ENCODE assay signal across 1 cellular context in the genomic region with DNA sequence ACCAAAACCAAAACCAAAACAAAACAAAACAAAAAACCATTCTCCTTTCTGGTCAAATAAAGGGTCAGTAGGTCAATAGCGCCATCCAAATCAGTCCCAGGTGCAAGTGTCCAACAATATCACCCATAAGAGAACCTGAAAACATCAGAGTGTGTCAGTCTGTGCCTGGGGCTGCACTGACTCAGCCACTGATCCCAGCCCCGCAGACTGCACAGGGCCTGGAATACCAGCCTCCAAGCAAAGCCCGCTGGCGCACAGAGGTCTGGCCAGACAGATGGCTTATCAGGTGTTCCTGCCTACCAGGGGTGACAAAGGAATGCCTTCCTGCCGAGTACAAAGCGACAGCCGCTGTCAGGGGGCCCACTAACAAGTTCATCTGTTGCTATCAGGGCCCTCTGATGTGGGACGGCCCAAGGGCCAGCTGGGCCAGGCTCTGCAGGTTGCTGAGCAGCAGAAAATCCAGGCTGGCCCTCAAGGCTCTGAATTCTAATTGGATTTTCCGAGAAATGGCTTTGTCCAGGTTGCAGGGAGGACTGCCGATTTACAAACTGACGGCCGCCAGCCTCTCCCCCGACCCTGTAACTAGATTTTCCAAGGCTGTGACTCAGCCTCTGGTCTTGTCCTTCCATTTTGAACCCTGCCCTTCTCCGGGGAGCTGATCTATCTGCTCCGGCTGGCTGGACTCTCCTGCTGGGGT.
A peak's percentile ranks its signal among the peaks of the same experiment; 100 is the strongest.
TF ChIP-seq lines count a peak whose summit lies in the region.

No MANE protein-coding gene starts in this region.

TF ChIP-seq in HepG2, 621 proteins besides CTCF, POLR2A, EP300 and RAD21 (continued from another document and continues in another):
- TF ChIP-seq, protein P1, sequence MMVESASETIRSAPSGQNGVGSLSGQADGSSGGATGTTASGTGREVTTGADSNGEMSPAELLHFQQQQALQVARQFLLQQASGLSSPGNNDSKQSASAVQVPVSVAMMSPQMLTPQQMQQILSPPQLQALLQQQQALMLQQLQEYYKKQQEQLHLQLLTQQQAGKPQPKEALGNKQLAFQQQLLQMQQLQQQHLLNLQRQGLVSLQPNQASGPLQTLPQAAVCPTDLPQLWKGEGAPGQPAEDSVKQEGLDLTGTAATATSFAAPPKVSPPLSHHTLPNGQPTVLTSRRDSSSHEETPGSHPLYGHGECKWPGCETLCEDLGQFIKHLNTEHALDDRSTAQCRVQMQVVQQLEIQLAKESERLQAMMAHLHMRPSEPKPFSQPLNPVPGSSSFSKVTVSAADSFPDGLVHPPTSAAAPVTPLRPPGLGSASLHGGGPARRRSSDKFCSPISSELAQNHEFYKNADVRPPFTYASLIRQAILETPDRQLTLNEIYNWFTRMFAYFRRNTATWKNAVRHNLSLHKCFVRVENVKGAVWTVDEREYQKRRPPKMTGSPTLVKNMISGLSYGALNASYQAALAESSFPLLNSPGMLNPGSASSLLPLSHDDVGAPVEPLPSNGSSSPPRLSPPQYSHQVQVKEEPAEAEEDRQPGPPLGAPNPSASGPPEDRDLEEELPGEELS (CRISPR knock-in tag; IDR thresholded peaks at IDR 0.05): peak; percentile 89
- no peak for TF ChIP-seq ZNF234 (CRISPR knock-in tag; conservative IDR thresholded peaks at IDR 0.05)
- no peak; the same call in 1 of the 2 replicates for TF ChIP-seq ZNF230 (CRISPR knock-in tag; IDR thresholded peaks at IDR 0.05)
- TF ChIP-seq, protein P2, sequence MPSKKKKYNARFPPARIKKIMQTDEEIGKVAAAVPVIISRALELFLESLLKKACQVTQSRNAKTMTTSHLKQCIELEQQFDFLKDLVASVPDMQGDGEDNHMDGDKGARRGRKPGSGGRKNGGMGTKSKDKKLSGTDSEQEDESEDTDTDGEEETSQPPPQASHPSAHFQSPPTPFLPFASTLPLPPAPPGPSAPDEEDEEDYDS (CRISPR knock-in tag; IDR thresholded peaks at IDR 0.05): peak; percentile 14; the same call in 1 of the 2 replicates
- TF ChIP-seq ZMYM4 (CRISPR knock-in tag; IDR thresholded peaks at IDR 0.05): peak; percentile 36; the same call in 1 of the 2 replicates
- no peak for TF ChIP-seq IKZF1 (IDR thresholded peaks at IDR 0.05)
- TF ChIP-seq, protein P3, sequence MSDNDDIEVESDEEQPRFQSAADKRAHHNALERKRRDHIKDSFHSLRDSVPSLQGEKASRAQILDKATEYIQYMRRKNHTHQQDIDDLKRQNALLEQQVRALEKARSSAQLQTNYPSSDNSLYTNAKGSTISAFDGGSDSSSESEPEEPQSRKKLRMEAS (IDR thresholded peaks at IDR 0.05): peak; percentile 59; the same call in 1 of the 2 replicates
- TF ChIP-seq POGZ (CRISPR knock-in tag; IDR thresholded peaks at IDR 0.05): peak; percentile 59; the same call in 1 of the 2 replicates
- peak; percentile 99 for TF ChIP-seq TBX2 (CRISPR knock-in tag; IDR thresholded peaks at IDR 0.05; ENCODE audit: borderline replicate concordance)
- peak; percentile 34; the same call in 1 of the 2 replicates for TF ChIP-seq GATAD1 (CRISPR knock-in tag; IDR thresholded peaks at IDR 0.05)
- TF ChIP-seq SMAD3 (CRISPR knock-in tag; IDR thresholded peaks at IDR 0.05): 0 out of 2 replicates have a peak, but pooled peaks have one; percentile 32
- TF ChIP-seq, protein P4, sequence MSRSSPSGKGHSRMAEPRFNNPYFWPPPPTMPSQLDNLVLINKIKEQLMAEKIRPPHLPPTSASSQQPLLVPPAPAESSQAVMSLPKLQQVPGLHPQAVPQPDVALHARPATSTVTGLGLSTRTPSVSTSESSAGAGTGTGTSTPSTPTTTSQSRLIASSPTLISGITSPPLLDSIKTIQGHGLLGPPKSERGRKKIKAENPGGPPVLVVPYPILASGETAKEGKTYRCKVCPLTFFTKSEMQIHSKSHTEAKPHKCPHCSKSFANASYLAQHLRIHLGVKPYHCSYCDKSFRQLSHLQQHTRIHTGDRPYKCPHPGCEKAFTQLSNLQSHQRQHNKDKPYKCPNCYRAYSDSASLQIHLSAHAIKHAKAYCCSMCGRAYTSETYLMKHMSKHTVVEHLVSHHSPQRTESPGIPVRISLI (CRISPR knock-in tag; IDR thresholded peaks at IDR 0.05; ENCODE audit: borderline replicate concordance): peak; percentile 20; the same call in 1 of the 2 replicates
- no peak for TF ChIP-seq ZNF207 (IDR thresholded peaks at IDR 0.05; ENCODE audit: borderline replicate concordance)
- TF ChIP-seq ZNF790 (CRISPR knock-in tag; IDR thresholded peaks at IDR 0.05; ENCODE audit: borderline replicate concordance): no peak; the same call in 1 of the 2 replicates
- no peak for TF ChIP-seq PHB2 (IDR thresholded peaks at IDR 0.05; ENCODE audit: partially characterized antibody)
- TF ChIP-seq, protein P5, sequence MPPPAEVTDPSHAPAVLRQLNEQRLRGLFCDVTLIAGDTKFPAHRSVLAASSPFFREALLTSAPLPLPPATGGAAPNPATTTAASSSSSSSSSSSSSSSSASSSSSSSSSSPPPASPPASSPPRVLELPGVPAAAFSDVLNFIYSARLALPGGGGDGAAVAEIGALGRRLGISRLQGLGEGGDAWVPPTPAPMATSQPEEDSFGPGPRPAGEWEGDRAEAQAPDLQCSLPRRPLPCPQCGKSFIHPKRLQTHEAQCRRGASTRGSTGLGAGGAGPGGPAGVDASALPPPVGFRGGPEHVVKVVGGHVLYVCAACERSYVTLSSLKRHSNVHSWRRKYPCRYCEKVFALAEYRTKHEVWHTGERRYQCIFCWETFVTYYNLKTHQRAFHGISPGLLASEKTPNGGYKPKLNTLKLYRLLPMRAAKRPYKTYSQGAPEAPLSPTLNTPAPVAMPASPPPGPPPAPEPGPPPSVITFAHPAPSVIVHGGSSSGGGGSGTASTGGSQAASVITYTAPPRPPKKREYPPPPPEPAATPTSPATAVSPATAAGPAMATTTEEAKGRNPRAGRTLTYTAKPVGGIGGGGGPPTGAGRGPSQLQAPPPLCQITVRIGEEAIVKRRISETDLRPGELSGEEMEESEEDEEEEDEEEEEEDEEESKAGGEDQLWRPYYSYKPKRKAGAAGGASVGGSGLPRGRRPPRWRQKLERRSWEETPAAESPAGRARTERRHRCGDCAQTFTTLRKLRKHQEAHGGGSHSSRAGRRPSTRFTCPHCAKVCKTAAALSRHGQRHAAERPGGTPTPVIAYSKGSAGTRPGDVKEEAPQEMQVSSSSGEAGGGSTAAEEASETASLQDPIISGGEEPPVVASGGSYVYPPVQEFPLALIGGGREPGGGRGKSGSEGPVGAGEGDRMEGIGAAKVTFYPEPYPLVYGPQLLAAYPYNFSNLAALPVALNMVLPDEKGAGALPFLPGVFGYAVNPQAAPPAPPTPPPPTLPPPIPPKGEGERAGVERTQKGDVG (CRISPR knock-in tag; IDR thresholded peaks at IDR 0.05; ENCODE audit: borderline replicate concordance): peak; percentile 53; the same call in 1 of the 2 replicates
- peak; percentile 64 for TF ChIP-seq RCOR2 (CRISPR knock-in tag; IDR thresholded peaks at IDR 0.05)
- TF ChIP-seq, protein P6, sequence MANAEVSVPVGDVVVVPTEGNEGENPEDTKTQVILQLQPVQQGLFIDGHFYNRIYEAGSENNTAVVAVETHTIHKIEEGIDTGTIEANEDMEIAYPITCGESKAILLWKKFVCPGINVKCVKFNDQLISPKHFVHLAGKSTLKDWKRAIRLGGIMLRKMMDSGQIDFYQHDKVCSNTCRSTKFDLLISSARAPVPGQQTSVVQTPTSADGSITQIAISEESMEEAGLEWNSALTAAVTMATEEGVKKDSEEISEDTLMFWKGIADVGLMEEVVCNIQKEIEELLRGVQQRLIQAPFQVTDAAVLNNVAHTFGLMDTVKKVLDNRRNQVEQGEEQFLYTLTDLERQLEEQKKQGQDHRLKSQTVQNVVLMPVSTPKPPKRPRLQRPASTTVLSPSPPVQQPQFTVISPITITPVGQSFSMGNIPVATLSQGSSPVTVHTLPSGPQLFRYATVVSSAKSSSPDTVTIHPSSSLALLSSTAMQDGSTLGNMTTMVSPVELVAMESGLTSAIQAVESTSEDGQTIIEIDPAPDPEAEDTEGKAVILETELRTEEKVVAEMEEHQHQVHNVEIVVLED (CRISPR knock-in tag; IDR thresholded peaks at IDR 0.05; ENCODE audit: borderline replicate concordance): no peak; the same call in 1 of the 2 replicates
- no peak for TF ChIP-seq ISX (CRISPR knock-in tag; conservative IDR thresholded peaks at IDR 0.05)
- peak; percentile 59; the same call in 1 of the 2 replicates for TF ChIP-seq ZBTB3 (CRISPR knock-in tag; IDR thresholded peaks at IDR 0.05; ENCODE audit: borderline replicate concordance, low read depth)
- peak; percentile 60; the same call in 1 of the 2 replicates for TF ChIP-seq MYC (CRISPR knock-in tag; IDR thresholded peaks at IDR 0.05; ENCODE audit: borderline replicate concordance)
- TF ChIP-seq ZNF547 (CRISPR knock-in tag; IDR thresholded peaks at IDR 0.05): 0 out of 2 replicates have a peak, but pooled peaks have one; percentile 43
- TF ChIP-seq CREB1 (IDR thresholded peaks at IDR 0.05): no peak
- TF ChIP-seq CREB1 (CRISPR knock-in tag; IDR thresholded peaks at IDR 0.05): peak; percentile 73
- TF ChIP-seq FIP1L1 (IDR thresholded peaks at IDR 0.05; ENCODE audit: borderline replicate concordance, insufficient read depth, low read depth, low read length): no peak
- TF ChIP-seq, protein P7, sequence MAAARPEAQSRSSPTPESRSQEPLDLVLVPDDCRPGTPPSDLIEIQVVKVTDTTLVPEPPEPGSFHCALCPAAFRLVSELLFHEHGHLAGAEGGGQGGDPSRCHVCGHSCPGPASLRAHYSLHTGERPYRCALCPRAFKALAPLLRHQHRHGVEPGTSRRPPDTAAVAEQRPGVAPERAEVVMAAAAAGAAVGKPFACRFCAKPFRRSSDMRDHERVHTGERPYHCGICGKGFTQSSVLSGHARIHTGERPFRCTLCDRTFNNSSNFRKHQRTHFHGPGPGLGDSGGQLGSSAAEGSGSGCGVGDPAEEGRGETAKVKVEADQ (CRISPR knock-in tag; IDR thresholded peaks at IDR 0.05; ENCODE audit: borderline replicate concordance): 0 out of 2 replicates have a peak, but pooled peaks have one; percentile 66
- TF ChIP-seq ZNF382 (CRISPR knock-in tag; IDR thresholded peaks at IDR 0.05; ENCODE audit: borderline replicate concordance): no peak
- TF ChIP-seq ZSCAN22 (CRISPR knock-in tag; IDR thresholded peaks at IDR 0.05): peak; percentile 72; the same call in 1 of the 2 replicates
- TF ChIP-seq ZNF331 (CRISPR knock-in tag; IDR thresholded peaks at IDR 0.05): peak; percentile 69
- peak; percentile 63; the same call in 1 of the 2 replicates for TF ChIP-seq ZFY (CRISPR knock-in tag; IDR thresholded peaks at IDR 0.05)
- TF ChIP-seq ZBTB7B (CRISPR knock-in tag; IDR thresholded peaks at IDR 0.05): peak; percentile 93
- peak; percentile 47 for TF ChIP-seq CEBPG (CRISPR knock-in tag; IDR thresholded peaks at IDR 0.05)
- TF ChIP-seq, protein P8, sequence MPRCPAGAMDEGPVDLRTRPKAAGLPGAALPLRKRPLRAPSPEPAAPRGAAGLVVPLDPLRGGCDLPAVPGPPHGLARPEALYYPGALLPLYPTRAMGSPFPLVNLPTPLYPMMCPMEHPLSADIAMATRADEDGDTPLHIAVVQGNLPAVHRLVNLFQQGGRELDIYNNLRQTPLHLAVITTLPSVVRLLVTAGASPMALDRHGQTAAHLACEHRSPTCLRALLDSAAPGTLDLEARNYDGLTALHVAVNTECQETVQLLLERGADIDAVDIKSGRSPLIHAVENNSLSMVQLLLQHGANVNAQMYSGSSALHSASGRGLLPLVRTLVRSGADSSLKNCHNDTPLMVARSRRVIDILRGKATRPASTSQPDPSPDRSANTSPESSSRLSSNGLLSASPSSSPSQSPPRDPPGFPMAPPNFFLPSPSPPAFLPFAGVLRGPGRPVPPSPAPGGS (CRISPR knock-in tag; IDR thresholded peaks at IDR 0.05): no peak; the same call in 1 of the 2 replicates
- peak; percentile 75 for TF ChIP-seq CBX1 (IDR thresholded peaks at IDR 0.05; ENCODE audit: low read depth)
- TF ChIP-seq KDM2A (CRISPR knock-in tag; IDR thresholded peaks at IDR 0.05; ENCODE audit: borderline replicate concordance, low read depth): peak; percentile 50; the same call in 1 of the 2 replicates
- TF ChIP-seq ARNT2 (CRISPR knock-in tag; IDR thresholded peaks at IDR 0.05; ENCODE audit: low read depth): no peak
- TF ChIP-seq, protein P9, sequence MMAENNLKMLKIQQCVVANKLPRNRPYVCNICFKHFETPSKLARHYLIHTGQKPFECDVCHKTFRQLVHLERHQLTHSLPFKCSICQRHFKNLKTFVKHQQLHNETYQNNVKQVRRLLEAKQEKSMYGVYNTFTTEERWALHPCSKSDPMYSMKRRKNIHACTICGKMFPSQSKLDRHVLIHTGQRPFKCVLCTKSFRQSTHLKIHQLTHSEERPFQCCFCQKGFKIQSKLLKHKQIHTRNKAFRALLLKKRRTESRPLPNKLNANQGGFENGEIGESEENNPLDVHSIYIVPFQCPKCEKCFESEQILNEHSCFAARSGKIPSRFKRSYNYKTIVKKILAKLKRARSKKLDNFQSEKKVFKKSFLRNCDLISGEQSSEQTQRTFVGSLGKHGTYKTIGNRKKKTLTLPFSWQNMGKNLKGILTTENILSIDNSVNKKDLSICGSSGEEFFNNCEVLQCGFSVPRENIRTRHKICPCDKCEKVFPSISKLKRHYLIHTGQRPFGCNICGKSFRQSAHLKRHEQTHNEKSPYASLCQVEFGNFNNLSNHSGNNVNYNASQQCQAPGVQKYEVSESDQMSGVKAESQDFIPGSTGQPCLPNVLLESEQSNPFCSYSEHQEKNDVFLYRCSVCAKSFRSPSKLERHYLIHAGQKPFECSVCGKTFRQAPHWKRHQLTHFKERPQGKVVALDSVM (CRISPR knock-in tag; IDR thresholded peaks at IDR 0.05): 0 out of 2 replicates have a peak, but pooled peaks have one; percentile 26
- no peak for TF ChIP-seq ZNF558 (CRISPR knock-in tag; IDR thresholded peaks at IDR 0.05; ENCODE audit: borderline replicate concordance)
- TF ChIP-seq RXRB (CRISPR knock-in tag; IDR thresholded peaks at IDR 0.05; ENCODE audit: borderline replicate concordance): peak; percentile 77; the same call in 1 of the 2 replicates
- TF ChIP-seq KLF13 (CRISPR knock-in tag; IDR thresholded peaks at IDR 0.05): no peak
- peak; percentile 24 for TF ChIP-seq YY1 (IDR thresholded peaks at IDR 0.05; ENCODE audit: insufficient read depth, insufficient replicate concordance, low read depth, low read length)
- TF ChIP-seq, protein P10, sequence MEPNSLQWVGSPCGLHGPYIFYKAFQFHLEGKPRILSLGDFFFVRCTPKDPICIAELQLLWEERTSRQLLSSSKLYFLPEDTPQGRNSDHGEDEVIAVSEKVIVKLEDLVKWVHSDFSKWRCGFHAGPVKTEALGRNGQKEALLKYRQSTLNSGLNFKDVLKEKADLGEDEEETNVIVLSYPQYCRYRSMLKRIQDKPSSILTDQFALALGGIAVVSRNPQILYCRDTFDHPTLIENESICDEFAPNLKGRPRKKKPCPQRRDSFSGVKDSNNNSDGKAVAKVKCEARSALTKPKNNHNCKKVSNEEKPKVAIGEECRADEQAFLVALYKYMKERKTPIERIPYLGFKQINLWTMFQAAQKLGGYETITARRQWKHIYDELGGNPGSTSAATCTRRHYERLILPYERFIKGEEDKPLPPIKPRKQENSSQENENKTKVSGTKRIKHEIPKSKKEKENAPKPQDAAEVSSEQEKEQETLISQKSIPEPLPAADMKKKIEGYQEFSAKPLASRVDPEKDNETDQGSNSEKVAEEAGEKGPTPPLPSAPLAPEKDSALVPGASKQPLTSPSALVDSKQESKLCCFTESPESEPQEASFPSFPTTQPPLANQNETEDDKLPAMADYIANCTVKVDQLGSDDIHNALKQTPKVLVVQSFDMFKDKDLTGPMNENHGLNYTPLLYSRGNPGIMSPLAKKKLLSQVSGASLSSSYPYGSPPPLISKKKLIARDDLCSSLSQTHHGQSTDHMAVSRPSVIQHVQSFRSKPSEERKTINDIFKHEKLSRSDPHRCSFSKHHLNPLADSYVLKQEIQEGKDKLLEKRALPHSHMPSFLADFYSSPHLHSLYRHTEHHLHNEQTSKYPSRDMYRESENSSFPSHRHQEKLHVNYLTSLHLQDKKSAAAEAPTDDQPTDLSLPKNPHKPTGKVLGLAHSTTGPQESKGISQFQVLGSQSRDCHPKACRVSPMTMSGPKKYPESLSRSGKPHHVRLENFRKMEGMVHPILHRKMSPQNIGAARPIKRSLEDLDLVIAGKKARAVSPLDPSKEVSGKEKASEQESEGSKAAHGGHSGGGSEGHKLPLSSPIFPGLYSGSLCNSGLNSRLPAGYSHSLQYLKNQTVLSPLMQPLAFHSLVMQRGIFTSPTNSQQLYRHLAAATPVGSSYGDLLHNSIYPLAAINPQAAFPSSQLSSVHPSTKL (CRISPR knock-in tag; IDR thresholded peaks at IDR 0.05): peak; percentile 83
